14 cellular contexts compared by ENCODE assay signal in the genomic region with DNA sequence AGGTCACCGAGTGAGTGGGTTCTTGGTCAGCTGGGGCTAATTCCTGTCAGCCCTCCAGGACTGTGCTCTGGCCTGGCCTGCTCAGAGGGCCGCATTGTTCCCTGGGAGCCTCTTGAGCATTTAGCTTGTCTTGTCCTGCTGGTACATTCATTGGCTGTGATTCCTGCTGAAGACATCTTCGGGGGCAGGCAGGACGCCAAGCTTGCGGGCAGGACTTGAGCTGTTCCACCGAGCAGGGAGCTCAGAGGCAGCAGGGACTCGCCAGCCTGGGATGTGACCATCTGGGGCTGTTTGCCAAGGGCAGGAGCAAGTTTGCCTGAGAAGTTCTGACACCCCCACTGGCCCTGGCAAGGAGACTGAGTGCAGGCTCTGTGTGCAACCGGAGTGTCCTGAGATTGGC. TPM values are rescaled to one million over a fixed set of nuclear protein-coding genes. Genes with fewer than 3 reads are reported as not detected.
DNase-seq lines count a peak whose midpoint lies in the region; ATAC-seq, FAIRE-seq and TF ChIP-seq lines count a peak whose summit lies in the region.
"Had no signal": no experiment of that assay in that cellular context is flagged by ENCODE, and none has a peak within 500 bp of the region (broad histone marks: within the 10 kb centered on the region; RNA-seq: fewer than 3 reads in every experiment).

No MANE protein-coding gene starts in this region.

- in situ Hi-C loops in ACHN (cut with HindIII; ENCODE audit: low pct_ligation_motif_present, low pct_unique_long_range_greater_than_20kb, low sequenced_read_pairs): no loop called here

- H3K4me1 ChIP-seq in pancreas: peaks cover 13 to 29% (median 27%) of the 10 kb centered on the region in 3 donors
- H3K4me1 ChIP-seq: ascending aorta had no signal

- no peaks in the 10 kb centered on the region for H3K27me3 ChIP-seq in pancreas
- H3K27me3 ChIP-seq: ascending aorta had no signal

- no peaks in the 10 kb centered on the region for H3K36me3 ChIP-seq in pancreas
- H3K36me3 ChIP-seq: ascending aorta had no signal

- no peak overlapping the region for H3K4me3 ChIP-seq in pancreas
- H3K4me3 ChIP-seq: ascending aorta had no signal

- peak overlapping the region in 1 of 4 donors; percentile 14 for H3K27ac ChIP-seq in pancreas
- H3K27ac ChIP-seq: ascending aorta had no signal

- peak in 12 of 14 donors; percentile 21 to 84 (median 68) for DNase-seq in C1 segment of cervical spinal cord (lab: John Stamatoyannopoulos, UW)
- DNase-seq in NCI-H69 (lab: John Stamatoyannopoulos, UW): peak; percentile 68
- peak; percentile 70 to 88 (median 73) for DNase-seq in pancreas
- DNase-seq in ACHN: no peak
- DNase-seq in AML-193 (lab: John Stamatoyannopoulos, UW): no peak
- DNase-seq in RKO (ENCODE audit: low spot score): no peak
- DNase-seq: CD4-positive, alpha-beta memory T cell; NCI-H1092; small intestine had no signal

- 42 to 47% methylated on average over 8 of the region's 8 CpGs for WGBS in pancreas, 2 donors

- intact Hi-C loops in pancreas (cut with DNase I): no loop called here

- no peaks in the 10 kb centered on the region for H3K9me3 ChIP-seq in pancreas
- H3K9me3 ChIP-seq: ascending aorta had no signal

- no peak for FAIRE-seq in pancreas (lab: Jason Lieb, UNC)
- FAIRE-seq: small intestine had no signal

- ATAC-seq in esophagus mucosa (peak; percentile 4), pancreas (peak; percentile 44 to 73 (median 65)), GM21447 (IDR thresholded peaks at IDR 0.05; ENCODE audit: unreplicated experiment) (no peak)

- TF ChIP-seq CTCF in pancreas (IDR thresholded peaks at IDR 0.05): no peak

RNA-seq across cellular contexts. Expression of gene SLC26A9, which starts 7.0 kb away (rescaled TPM):
- total RNA-seq in esophagus mucosa (2.3 TPM), pancreas (1 to 10 TPM in 2 of 6 donors, under 1 TPM in 4; 0.56 to 6.5 (median 0.83) TPM)
- polyA plus RNA-seq in pancreas: 1 to 10 TPM; 1.5 to 2.9 TPM
- total RNA-seq: ascending aorta; CD4-positive, alpha-beta memory T cell; mesothelial cell of epicardium had no signal
- polyA plus RNA-seq: CD4-positive, alpha-beta memory T cell had no signal

RNA-seq across cellular contexts. Expression of gene RAB7B, which starts 52.9 kb away (rescaled TPM):
- total RNA-seq in esophagus mucosa: 18.9 TPM
- total RNA-seq in pancreas: 1 to 10 TPM in 2 of 6 donors, under 1 TPM in 4; 0.24 to 4.0 (median 0.41) TPM
- polyA plus RNA-seq in pancreas: under 1 TPM; 0.73 to 0.95 TPM
- total RNA-seq: ascending aorta, glomerular endothelial cell had no signal
- polyA plus RNA-seq: CD4-positive, alpha-beta memory T cell had no signal

Comparison
In these comparisons a context has a peak if more than half of its experiments do, and no peak if none do; other contexts are left out.
1. DNase-seq: peak in C1 segment of cervical spinal cord (12 of 14), NCI-H69 (single experiment) and pancreas (6 of 6); none in ACHN (single experiment), AML-193 (0 of 2) and RKO (single experiment).